ENCODE assay signal across 7 cellular contexts in genomic region chr16:57984443-57985203, GRCh38. TPM values are rescaled to one million over a fixed set of nuclear protein-coding genes. Genes with fewer than 3 reads are reported as not detected.
A peak's percentile ranks its signal among the peaks of the same experiment; 100 is the strongest.
DNase-seq lines count a peak whose midpoint lies in the region; ATAC-seq and TF ChIP-seq lines count a peak whose summit lies in the region.

No MANE protein-coding gene starts in this region.

- no peak overlapping the region for H3K4me2 ChIP-seq in OCI-LY7 (ENCODE audit: low read length)

- H3K4me3 ChIP-seq in lower leg skin (ENCODE audit: low read depth, poor library complexity, severe bottlenecking), result peak overlapping the region; percentile 16
- no peak overlapping the region for H3K4me3 ChIP-seq in OCI-LY7 (ENCODE audit: low read depth, low read length, poor library complexity, severe bottlenecking)

- H3K36me3 ChIP-seq in OCI-LY7 (ENCODE audit: insufficient read depth, low read length), result no peaks in the 10 kb centered on the region

- intact Hi-C loops in lower leg skin (cut with DNase I; ENCODE audit: low total_unique reads) (no loop called here), OCI-LY7 (cut with micrococcal nuclease; ENCODE audit: unreplicated experiment) (no loop called here)

- CTCF ChIA-PET in OCI-LY7 (lab: Charles Lee; ENCODE audit: unreplicated experiment), result no interaction called here

- H3K27ac ChIP-seq in OCI-LY7 (ENCODE audit: low read depth, low read length, poor library complexity, severe bottlenecking), result no peak overlapping the region

- no peak for TF ChIP-seq POLR2A in lower leg skin (IDR thresholded peaks at IDR 0.05)

- peak; percentile 85 for DNase-seq in HPDE6-E6E7 (ENCODE audit: extremely low spot score)
- peak; percentile 81 to 88 for DNase-seq in activated CD4-positive, alpha-beta T cell treated with anti-CD3 and anti-CD28 coated beads, Interleukin-2, amount 50 U/mL, for 24 hours (ENCODE audit: low read depth in 1 of 2, low spot score in 1 of 2)
- DNase-seq in ecto neural progenitor cell (ENCODE audit: low spot score), result peak; percentile 99
- peak; percentile 65 to 96 for DNase-seq in lower leg skin (ENCODE audit: low spot score in 2 of 2)
- DNase-seq in stimulated activated CD4-positive, alpha-beta T cell treated with anti-CD3 and anti-CD28 coated beads, Interleukin-4, amount 100 ng/mL, for 48 hours (ENCODE audit: low read depth in 2 of 2), result peak; percentile 89 to 91
- no peak for DNase-seq in OCI-LY7 (ENCODE audit: low spot score)

- TF ChIP-seq CTCF in lower leg skin (IDR thresholded peaks at IDR 0.05) (no peak), OCI-LY7 (conservative IDR thresholded peaks at IDR 0.05; ENCODE audit: low read length) (no peak)

- WGBS in lower leg skin, 2 donors, result 17 to 26% methylated on average over 31 to 38 of the region's 64 CpGs

- POLR2A ChIA-PET in OCI-LY7 (lab: Charles Lee), result interaction anchor here (0.6 kb wide), 1 partner anchor 209 kb away, joined by 3 read pairs; no protein-coding TSS in a partner anchor

- H4K20me1 ChIP-seq in OCI-LY7 (ENCODE audit: insufficient read depth, low read length), result no peaks in the 10 kb centered on the region

- ATAC-seq in GM19351 (IDR thresholded peaks at IDR 0.05; ENCODE audit: unreplicated experiment), result peak; percentile 87

- H2AFZ ChIP-seq in OCI-LY7 (ENCODE audit: low read length), result no peak overlapping the region

- no peaks in the 10 kb centered on the region for H3K9me2 ChIP-seq in OCI-LY7 (ENCODE audit: insufficient read depth, low read length)

- H3K9me3 ChIP-seq in OCI-LY7 (ENCODE audit: low read length), result no peaks in the 10 kb centered on the region

- BruUV-seq in OCI-LY7 (replicated peaks; lab: Mats Ljungman, UMichigan), result no TSS peak

- H3K79me2 ChIP-seq in OCI-LY7 (ENCODE audit: insufficient read depth, low read depth, low read length), result no peaks in the 10 kb centered on the region

- H3K4me1 ChIP-seq in OCI-LY7 (ENCODE audit: insufficient read depth, low read length, poor library complexity, severe bottlenecking), result peaks cover 14% of the 10 kb centered on the region

RNA-seq across cellular contexts. Expression of gene CNGB1, which starts 13.7 kb away (rescaled TPM):
- total RNA-seq in lower leg skin, result not detected
- not detected in 2 replicates for total RNA-seq in OCI-LY7 (2014; rRNA removed; shearing (Covaris generic))
- not detected in 2 replicates for total RNA-seq in OCI-LY7 (2022)

RNA-seq across cellular contexts. Expression of gene ZNF319, which starts 15.8 kb away (rescaled TPM):
- total RNA-seq in lower leg skin (10 to 100 TPM in 1 of 4 donors, 1 to 10 TPM in 3; 8.1 to 12.1 (median 8.6) TPM), OCI-LY7 (2022) (12.7 and 13.0 TPM in 2 replicates)
- total RNA-seq in OCI-LY7 (2014; rRNA removed; shearing (Covaris generic)), result 4.2 and 4.7 TPM in 2 replicates

RNA-seq across cellular contexts. Expression of gene USB1, which starts 16.6 kb away (rescaled TPM):
- total RNA-seq in lower leg skin, result 10 to 100 TPM; 13.3 to 34.2 (median 23.3) TPM
- 10.4 and 12.5 TPM in 2 replicates for total RNA-seq in OCI-LY7 (2014; rRNA removed; shearing (Covaris generic))
- 39.5 and 48.3 TPM in 2 replicates for total RNA-seq in OCI-LY7 (2022)

RNA-seq across cellular contexts. Expression of gene MMP15, which starts 40.9 kb away (rescaled TPM):
- total RNA-seq in lower leg skin, result 1 to 10 TPM; 5.2 to 9.1 (median 7.7) TPM
- total RNA-seq in OCI-LY7 (2014; rRNA removed; shearing (Covaris generic)), result not detected in 2 replicates
- 0.18 and 0.21 TPM in 2 replicates for total RNA-seq in OCI-LY7 (2022)
